8 cellular contexts compared by ENCODE assay signal in genomic region chr11:66467034-66467659, GRCh38. TPM values are rescaled to one million over a fixed set of nuclear protein-coding genes. Genes with fewer than 3 reads are reported as not detected.
DNase-seq lines count a peak whose midpoint lies in the region; ATAC-seq and TF ChIP-seq lines count a peak whose summit lies in the region.

No MANE protein-coding gene starts in this region.

- peaks cover 4% of the 10 kb centered on the region for H3K4me1 Mint-ChIP-seq in endodermal cell

- DNase-seq in Ammon's horn (ENCODE audit: low spot score): peak; percentile 48
- DNase-seq in SK-N-SH: no peak
- DNase-seq in endodermal cell: no peak
- no peak for DNase-seq in uterus
- DNase-seq in MV-4-11 (lab: John Stamatoyannopoulos, UW): no peak

- peak overlapping the region; percentile 76 for H3K4me3 Mint-ChIP-seq in endodermal cell

- POLR2A ChIA-PET in SK-N-SH (lab: Yijun Ruan, JAX): interaction anchor here (1.5 to 2.7 kb wide), 2 partner anchors 13 to 28 kb away, joined by 8 to 14 read pairs; partner anchors contain the start of genes DPP3 and MRPL11

- H3K27me3 Mint-ChIP-seq in endodermal cell (ENCODE audit: insufficient read depth): peaks cover 16% of the 10 kb centered on the region

- H3K4me3 ChIP-seq in SK-N-SH (ENCODE audit: low read depth in 2 of 2, low read length in 1 of 2): peak overlapping the region; percentile 76
- peak overlapping the region; percentile 85 for H3K4me3 ChIP-seq in endodermal cell (ENCODE audit: low read length)
- peak overlapping the region; percentile 80 to 86 for H3K4me3 ChIP-seq in muscle layer of colon (ENCODE audit: low read depth in 1 of 2, low read length in 2 of 2)
- peak overlapping the region; percentile 72 to 75 for H3K4me3 ChIP-seq in uterus

- H3K9ac ChIP-seq in SK-N-SH (peak overlapping the region; percentile 86), endodermal cell (ENCODE audit: extremely low read depth, low read length, poor library complexity, severe bottlenecking) (peak overlapping the region; percentile 41), muscle layer of colon (ENCODE audit: low read length) (peak overlapping the region; percentile 23)

- TF ChIP-seq RAD21 in SK-N-SH (IDR thresholded peaks at IDR 0.05; ENCODE audit: low read length): no peak

- intact Hi-C loops in uterus (cut with DNase I; ENCODE audit: low total_unique reads): no loop called here

- peaks cover 8% of the 10 kb centered on the region; the same call in 1 of the 2 replicates for H3K79me2 ChIP-seq in SK-N-SH (ENCODE audit: insufficient read depth)

- WGBS in SK-N-SH (ENCODE audit: low lambda C conversion rate): 5% methylated on average over 20 of the region's 72 CpGs
- WGBS in endodermal cell (ENCODE audit: insufficient coverage in 1 of 2, insufficient read length in 1 of 2), 2 experiments: 4 to 14% methylated on average over 16 to 62 of the region's 72 CpGs

- H3K9me3 ChIP-seq in SK-N-SH (no peaks in the 10 kb centered on the region), endodermal cell (ENCODE audit: control insufficient read depth, low read length) (peaks cover 16% of the 10 kb centered on the region), muscle layer of colon (ENCODE audit: low read length) (no peaks in the 10 kb centered on the region), uterus (no peaks in the 10 kb centered on the region)

- H2AFZ ChIP-seq in SK-N-SH (ENCODE audit: low read depth): peak overlapping the region; percentile 70

- no peaks in the 10 kb centered on the region for H3K36me3 Mint-ChIP-seq in endodermal cell (ENCODE audit: low read depth)

- TF ChIP-seq EP300 in SK-N-SH (IDR thresholded peaks at IDR 0.05; ENCODE audit: borderline replicate concordance in 1 of 2, low read depth in 1 of 2, low read length in 1 of 2): no peak

- H3K27ac Mint-ChIP-seq in endodermal cell: no peak overlapping the region

- H3K9me2 ChIP-seq in SK-N-SH: no peaks in the 10 kb centered on the region

- H3K4me1 ChIP-seq in SK-N-SH (ENCODE audit: control insufficient read depth in 1 of 2, insufficient read depth in 2 of 2, low read depth in 1 of 2, low read length in 1 of 2) (peaks cover 5 to 18% of the 10 kb centered on the region in 2 experiments; a peak in 3 of 4 replicates), endodermal cell (ENCODE audit: control insufficient read depth, insufficient read depth, low read length) (no peaks in the 10 kb centered on the region), muscle layer of colon (ENCODE audit: insufficient read depth, low read length) (peaks cover 21% of the 10 kb centered on the region), uterus (peaks cover 0 to 6% of the 10 kb centered on the region in 2 donors)

- no peaks in the 10 kb centered on the region for H3F3A ChIP-seq in SK-N-SH (replicated peaks; ENCODE audit: insufficient read depth)

- H3K27ac ChIP-seq in SK-N-SH (ENCODE audit: low read depth in 2 of 2, low read length in 1 of 2) (peak overlapping the region in 1 of 2 experiments; percentile 58; a peak in 1 of 4 replicates), endodermal cell (ENCODE audit: low read depth, low read length) (no peak overlapping the region), muscle layer of colon (ENCODE audit: low read depth, low read length) (peak overlapping the region; percentile 72), uterus (peak overlapping the region; percentile 53 to 85)

- H4K20me1 ChIP-seq in SK-N-SH (ENCODE audit: insufficient read depth): no peaks in the 10 kb centered on the region

- H3K9me3 Mint-ChIP-seq in endodermal cell: peaks cover 14% of the 10 kb centered on the region

- TF ChIP-seq POLR2A in uterus (IDR thresholded peaks at IDR 0.05): no peak

- H3K27me3 ChIP-seq in SK-N-SH (ENCODE audit: insufficient read depth): no peaks in the 10 kb centered on the region
- no peaks in the 10 kb centered on the region for H3K27me3 ChIP-seq in endodermal cell (ENCODE audit: control insufficient read depth, insufficient read depth, low read length, poor library complexity, severe bottlenecking)
- no peaks in the 10 kb centered on the region for H3K27me3 ChIP-seq in muscle layer of colon (ENCODE audit: control insufficient read depth in 1 of 2, insufficient read depth in 2 of 2, low read length in 2 of 2)
- no peaks in the 10 kb centered on the region for H3K27me3 ChIP-seq in uterus

- peak overlapping the region; percentile 99 for H3K4me2 ChIP-seq in SK-N-SH

- H3K36me3 ChIP-seq in SK-N-SH (replicated peaks in 1 of 2; ENCODE audit: control insufficient read depth in 1 of 2, insufficient read depth in 2 of 2, low read length in 1 of 2) (no peaks in the 10 kb centered on the region), endodermal cell (ENCODE audit: control insufficient read depth, insufficient read depth, low read length) (no peaks in the 10 kb centered on the region), muscle layer of colon (ENCODE audit: insufficient read depth, low read length) (peaks cover 21% of the 10 kb centered on the region), uterus (no peaks in the 10 kb centered on the region)

- peak; percentile 31 for ATAC-seq in GM18502 (IDR thresholded peaks at IDR 0.05; ENCODE audit: poor library complexity, unreplicated experiment)
- peak; percentile 34 for ATAC-seq in HG03039 (IDR thresholded peaks at IDR 0.05; ENCODE audit: unreplicated experiment)

- TF ChIP-seq CTCF in SK-N-SH (IDR thresholded peaks at IDR 0.05) (peak; percentile 24), endodermal cell (conservative IDR thresholded peaks at IDR 0.05) (peak; percentile 64), uterus (IDR thresholded peaks at IDR 0.05) (peak in 3 of 4 experiments; percentile 23 to 63 (median 41))

- CTCF ChIA-PET in SK-N-SH (lab: Yijun Ruan, JAX): interaction anchor here (0.9 to 4.5 kb wide), 6 partner anchors 12 to 211 kb away, joined by 3 to 32 read pairs (median 12); partner anchors contain the start of genes DPP3 and MRPL11

TF ChIP-seq in SK-N-SH, 30 proteins besides CTCF, POLR2A, EP300 and RAD21:
- no peak for TF ChIP-seq IRF3 (IDR thresholded peaks at IDR 0.05; ENCODE audit: low read depth, low read length)
- TF ChIP-seq EZH2phosphoT487 (IDR thresholded peaks at IDR 0.05; ENCODE audit: borderline replicate concordance, low read depth): no peak
- TF ChIP-seq USF2 (IDR thresholded peaks at IDR 0.05; ENCODE audit: borderline replicate concordance, low read depth, low read length): no peak
- no peak for TF ChIP-seq NRF1 (IDR thresholded peaks at IDR 0.05; ENCODE audit: low read depth, low read length)
- TF ChIP-seq MXI1 (IDR thresholded peaks at IDR 0.05; ENCODE audit: low read depth, low read length): peak; percentile 14; the same call in 1 of the 2 replicates
TF ChIP-seq in SK-N-SH: peak in this region for 1.

RNA-seq across cellular contexts. Expression of gene PELI3, which starts 0.4 kb away (rescaled TPM):
- 6.5 and 7.0 TPM in 2 replicates for polyA plus RNA-seq in SK-N-SH (2012; rRNA removed)
- 3.2 and 4.5 TPM in 2 replicates for polyA plus RNA-seq in SK-N-SH (2012; cell fraction: cytosol; rRNA removed)
- 11.2 and 12.4 TPM in 2 replicates for polyA plus RNA-seq in SK-N-SH (2012; cell fraction: nucleus; rRNA removed)
- 10 to 100 TPM in 1 of 2 donors, 1 to 10 TPM in 1; 9.0 to 12.4 TPM for total RNA-seq in endodermal cell
- 5.4 TPM for polyA plus RNA-seq in endodermal cell (2013, experiment 1 of 2)
- polyA plus RNA-seq in endodermal cell (2013, experiment 2 of 2): 5.3 TPM
- total RNA-seq in uterus: 10 to 100 TPM; 13.8 to 35.0 (median 24.0) TPM

RNA-seq across cellular contexts. Expression of gene DPP3, which starts 13.1 kb away (rescaled TPM):
- 62.1 and 70.6 TPM in 2 replicates for polyA plus RNA-seq in SK-N-SH (2012; rRNA removed)
- 30.5 and 36.9 TPM in 2 replicates for polyA plus RNA-seq in SK-N-SH (2012; cell fraction: cytosol; rRNA removed)
- polyA plus RNA-seq in SK-N-SH (2012; cell fraction: nucleus; rRNA removed): 171 and 178 TPM in 2 replicates
- 10 to 100 TPM; 84.8 to 86.3 TPM for total RNA-seq in endodermal cell
- 40.0 TPM for polyA plus RNA-seq in endodermal cell (2013, experiment 1 of 2)
- polyA plus RNA-seq in endodermal cell (2013, experiment 2 of 2): 39.4 TPM
- total RNA-seq in uterus: 10 to 100 TPM in 2 of 4 donors, 1 to 10 TPM in 2; 2.1 to 14.1 (median 8.7) TPM

RNA-seq across cellular contexts. Expression of gene MRPL11, which starts 28.5 kb away (rescaled TPM):
- 33.9 and 45.6 TPM in 2 replicates for polyA plus RNA-seq in SK-N-SH (2012; rRNA removed)
- polyA plus RNA-seq in SK-N-SH (2012; cell fraction: cytosol; rRNA removed): 39.4 and 43.3 TPM in 2 replicates
- polyA plus RNA-seq in SK-N-SH (2012; cell fraction: nucleus; rRNA removed): 22.2 and 33.5 TPM in 2 replicates
- total RNA-seq in endodermal cell (100 to 1,000 TPM in 1 of 2 donors, 10 to 100 TPM in 1; 84.5 to 111 TPM), uterus (10 to 100 TPM; 28.7 to 57.9 (median 33.4) TPM)
- polyA plus RNA-seq in endodermal cell (2013, experiment 1 of 2): 75.5 TPM
- polyA plus RNA-seq in endodermal cell (2013, experiment 2 of 2): 71.1 TPM

RNA-seq across cellular contexts. Expression of gene BBS1, which starts 43.3 kb away (rescaled TPM):
- 24.8 and 34.3 TPM in 2 replicates for polyA plus RNA-seq in SK-N-SH (2012; rRNA removed)
- polyA plus RNA-seq in SK-N-SH (2012; cell fraction: cytosol; rRNA removed): 11.4 and 17.2 TPM in 2 replicates
- polyA plus RNA-seq in SK-N-SH (2012; cell fraction: nucleus; rRNA removed): 98.7 and 104 TPM in 2 replicates
- total RNA-seq in endodermal cell (10 to 100 TPM; 52.4 to 67.3 TPM), uterus (10 to 100 TPM; 32.1 to 84.4 (median 56.8) TPM)
- polyA plus RNA-seq in endodermal cell (2013, experiment 1 of 2): 39.1 TPM
- polyA plus RNA-seq in endodermal cell (2013, experiment 2 of 2): 34.5 TPM

RNA-seq across cellular contexts. Expression of gene NPAS4, which starts 46.3 kb away (rescaled TPM):
- 0.03 and 0.08 TPM in 2 replicates for polyA plus RNA-seq in SK-N-SH (2012; rRNA removed)
- 0.01 TPM in 1 of 2 replicates, not detected in the other for polyA plus RNA-seq in SK-N-SH (2012; cell fraction: cytosol; rRNA removed)
- polyA plus RNA-seq in SK-N-SH (2012; cell fraction: nucleus; rRNA removed): 0.12 and 0.21 TPM in 2 replicates
- not detected for total RNA-seq in endodermal cell
- polyA plus RNA-seq in endodermal cell (2013, experiment 1 of 2): 0.93 TPM
- polyA plus RNA-seq in endodermal cell (2013, experiment 2 of 2): 0.46 TPM
- total RNA-seq in uterus: 10 to 100 TPM in 1 of 4 donors, 1 to 10 TPM in 1, under 1 TPM in 1, not detected in 1; 0.97 to 12.6 (median 1.5) TPM

Comparison
In these comparisons a context has a peak if more than half of its experiments do, and no peak if none do; other contexts are left out.
1. H3K9ac ChIP-seq: peak in every context shown above with its lines; median percentile 86 in SK-N-SH; 41 in endodermal cell; 23 in muscle layer of colon.
2. RNA of gene DPP3, which starts 13.1 kb away (total RNA-seq): 84.8 to 86.3 TPM in endodermal cell; 2.1 to 14.1 TPM in uterus; every median in the first group is over 4 times any median in the second.
3. Peak in every context shown above with its lines, with median percentiles within 50 percentile points of each other: H3K4me3 ChIP-seq and CTCF ChIP-seq.